In the genomic region with DNA sequence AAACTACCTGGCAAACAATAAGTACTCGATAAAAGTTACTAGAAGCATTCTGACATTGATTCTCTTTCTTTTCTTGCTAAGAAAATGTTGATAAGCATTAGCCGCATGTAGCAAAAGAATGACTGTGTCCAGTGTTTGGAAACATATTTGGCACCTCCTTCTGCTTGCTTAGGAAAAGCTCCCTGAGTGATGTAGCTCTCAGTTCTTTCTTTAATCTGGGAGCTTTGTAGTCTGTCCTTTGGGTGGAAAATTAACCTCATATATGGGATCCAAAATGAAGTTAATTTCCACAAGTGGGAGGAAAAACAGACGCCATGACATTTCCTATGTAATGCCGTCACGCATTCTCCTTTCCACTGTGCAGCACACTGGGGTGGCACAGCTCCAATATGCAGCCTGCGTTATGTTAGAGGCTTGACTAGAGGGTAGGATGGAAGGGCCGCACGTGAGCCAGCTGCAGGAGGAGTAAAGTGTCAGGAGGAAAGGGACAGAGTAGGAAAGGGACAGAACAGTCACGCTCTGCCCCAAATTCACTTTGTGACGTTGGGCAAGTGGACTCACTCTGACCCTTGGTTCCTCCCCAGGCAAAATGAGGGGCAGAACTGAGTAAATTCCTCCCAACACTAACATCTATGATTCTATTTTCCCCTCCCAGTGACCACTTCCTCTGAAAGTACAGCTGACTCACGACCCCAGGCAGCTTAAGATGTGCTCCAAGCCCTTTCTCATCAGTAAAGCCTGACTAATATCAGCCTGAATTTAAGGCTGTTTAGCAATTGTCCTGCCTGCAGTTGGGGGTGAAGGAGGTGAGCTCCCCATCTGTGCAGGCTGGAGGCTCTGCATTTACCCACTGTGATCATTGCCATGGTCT, we compare ENCODE assay signal across 8 cellular contexts.
DNase-seq lines count a peak whose midpoint lies in the region; ATAC-seq and TF ChIP-seq lines count a peak whose summit lies in the region.

No MANE protein-coding gene starts in this region.

- H3K4me3 ChIP-seq in epithelial cell of proximal tubule (ENCODE audit: low read depth, low read length) (no peak overlapping the region), skeletal muscle satellite cell (ENCODE audit: low read length) (peak overlapping the region; percentile 58), Caco-2 (ENCODE audit: low read depth, low read length) (no peak overlapping the region)

- H3K36me3 Mint-ChIP-seq in Caco-2 (ENCODE audit: insufficient read depth, unreplicated experiment), result no peaks in the 10 kb centered on the region
- peaks cover 2% of the 10 kb centered on the region for H3K36me3 Mint-ChIP-seq in T-helper 17 cell (ENCODE audit: low read depth)

- intact Hi-C loops in Caco-2 (cut with micrococcal nuclease; ENCODE audit: unreplicated experiment), result no loop called here

- CTCF ChIA-PET in Caco-2 (lab: Charles Lee), result interaction anchor here (0.7 kb wide), 2 partner anchors 12 to 37 kb away, joined by 3 read pairs; no protein-coding TSS in a partner anchor

- peak overlapping the region; percentile 83 for H3K9ac ChIP-seq in skeletal muscle satellite cell (ENCODE audit: low read depth, low read length)

- H3K4me3 Mint-ChIP-seq in Caco-2 (ENCODE audit: unreplicated experiment) (no peak overlapping the region), T-helper 17 cell (no peak overlapping the region)

- H3K4me1 Mint-ChIP-seq in Caco-2 (ENCODE audit: low read depth, unreplicated experiment), result peaks cover 6% of the 10 kb centered on the region
- H3K4me1 Mint-ChIP-seq in T-helper 17 cell, result no peaks in the 10 kb centered on the region

- H3K4me2 ChIP-seq in skeletal muscle satellite cell (ENCODE audit: low read length), result peak overlapping the region; percentile 81

- TF ChIP-seq CTCF in epithelial cell of proximal tubule (conservative IDR thresholded peaks at IDR 0.05; ENCODE audit: low read depth, low read length) (no peak), Caco-2 (IDR thresholded peaks at IDR 0.05; ENCODE audit: insufficient read depth in 1 of 2, low read depth in 1 of 2, low read length in 1 of 2, severe bottlenecking in 1 of 2, unreplicated experiment in 1 of 2) (no peak)

- ATAC-seq in T-helper 17 cell, result no peak

- H3K9me3 ChIP-seq in skeletal muscle satellite cell (replicated peaks; ENCODE audit: low read length), result no peaks in the 10 kb centered on the region
- no peaks in the 10 kb centered on the region for H3K9me3 ChIP-seq in Caco-2
- H3K9me3 ChIP-seq in T-helper 17 cell (ENCODE audit: control insufficient read depth, low read length, poor library complexity, severe bottlenecking), result no peaks in the 10 kb centered on the region

- peak; percentile 46 for DNase-seq in DMS 273 (lab: John Stamatoyannopoulos, UW; ENCODE audit: unreplicated experiment)
- DNase-seq in DMS 273 treated with DMSO at 0.1 percent for 48 hours (lab: John Stamatoyannopoulos, UW), result no peak
- peak; percentile 32 for DNase-seq in NCI-H510A (lab: John Stamatoyannopoulos, UW)
- DNase-seq in epithelial cell of proximal tubule (ENCODE audit: low read depth), result peak; percentile 30
- DNase-seq in mesenteric fat pad (ENCODE audit: low spot score), result no peak
- DNase-seq in Caco-2, result no peak
- DNase-seq in T-helper 17 cell, result no peak

- H3K36me3 ChIP-seq in skeletal muscle satellite cell (ENCODE audit: insufficient read depth, low read length) (no peaks in the 10 kb centered on the region), Caco-2 (ENCODE audit: control insufficient read depth, insufficient read depth, low read length) (no peaks in the 10 kb centered on the region)

- H3K4me1 ChIP-seq in skeletal muscle satellite cell (ENCODE audit: control insufficient read depth, insufficient read depth, low read length), result peaks cover 42% of the 10 kb centered on the region
- H3K4me1 ChIP-seq in Caco-2, result no peaks in the 10 kb centered on the region

- H3K27me3 Mint-ChIP-seq in Caco-2 (ENCODE audit: insufficient read depth, unreplicated experiment) (peaks cover 9% of the 10 kb centered on the region), T-helper 17 cell (peaks cover 57% of the 10 kb centered on the region)

- no TSS peak for BruUV-seq in Caco-2 (replicated peaks; lab: Mats Ljungman, UMichigan)

- H3K27me3 ChIP-seq in skeletal muscle satellite cell (ENCODE audit: control insufficient read depth, insufficient read depth, low read length) (no peaks in the 10 kb centered on the region), Caco-2 (replicated peaks; ENCODE audit: control insufficient read depth, insufficient read depth, low read length) (no peaks in the 10 kb centered on the region; the same call in 1 of the 2 replicates)

- POLR2A ChIA-PET in Caco-2 (lab: Charles Lee), result no interaction called here

- H3K27ac Mint-ChIP-seq in Caco-2 (ENCODE audit: unreplicated experiment) (no peak overlapping the region), T-helper 17 cell (no peak overlapping the region)

- H3K9me3 Mint-ChIP-seq in Caco-2 (ENCODE audit: unreplicated experiment), result no peaks in the 10 kb centered on the region

Comparison
In these comparisons a context has a peak if more than half of its experiments do, and no peak if none do; other contexts are left out.
1. DNase-seq: peak in DMS 273 (single experiment), NCI-H510A (single experiment) and epithelial cell of proximal tubule (single experiment); none in DMS 273 treated with DMSO at 0.1 percent for 48 hours (single experiment), mesenteric fat pad (single experiment), Caco-2 (0 of 2) and T-helper 17 cell (0 of 3).